ENCODE assay signal across 22 cellular contexts in genomic region chr6:32862725-32863124, GRCh38. TPM values are rescaled to one million over a fixed set of nuclear protein-coding genes. Genes with fewer than 3 reads are reported as not detected.
"Had no signal": no experiment of that assay in that cellular context is flagged by ENCODE, and none has a peak within 500 bp of the region (broad histone marks: within the 10 kb centered on the region; RNA-seq: fewer than 3 reads in every experiment).

No MANE protein-coding gene starts in this region.

- FAIRE-seq: astrocyte, keratinocyte had no signal

- H3K9me3 Mint-ChIP-seq: activated CD4-positive, alpha-beta T cell treated with anti-CD3 and anti-CD28 coated beads, Interleukin-2, amount 10 ng/mL, durations not matched to agents 7 days and 5 days; activated naive CD4-positive, alpha-beta T cell treated with anti-CD3 and anti-CD28 coated beads, Interleukin-2, amount 10 ng/mL, durations not matched to agents 7 days and 5 days; activated T-cell treated with anti-CD3 and anti-CD28 coated beads, Interleukin-2, amount 50 U/mL, for 4 hours; natural killer cell; stimulated activated naive CD8-positive, alpha-beta T cell treated with anti-CD3 and anti-CD28 coated beads, Interleukin-15, amount 100 ng/mL, for 72 hours had no signal

- H3K27me3 Mint-ChIP-seq: activated CD4-positive, alpha-beta T cell treated with anti-CD3 and anti-CD28 coated beads, Interleukin-2, amount 10 ng/mL, durations not matched to agents 7 days and 5 days; activated naive CD4-positive, alpha-beta T cell treated with anti-CD3 and anti-CD28 coated beads, Interleukin-2, amount 10 ng/mL, durations not matched to agents 7 days and 5 days; stimulated activated naive CD8-positive, alpha-beta T cell treated with anti-CD3 and anti-CD28 coated beads, Interleukin-15, amount 100 ng/mL, for 72 hours had no signal

- H3K27ac Mint-ChIP-seq: activated CD4-positive, alpha-beta T cell treated with anti-CD3 and anti-CD28 coated beads, Interleukin-2, amount 10 ng/mL, durations not matched to agents 7 days and 5 days; activated CD8-positive, alpha-beta T cell treated with anti-CD3 and anti-CD28 coated beads, Interleukin-2, amount 10 ng/mL, durations not matched to agents 7 days and 5 days; activated naive CD4-positive, alpha-beta T cell treated with anti-CD3 and anti-CD28 coated beads, Interleukin-2, amount 10 ng/mL, durations not matched to agents 7 days and 5 days; stimulated activated naive CD8-positive, alpha-beta T cell treated with anti-CD3 and anti-CD28 coated beads, Interleukin-15, amount 100 ng/mL, for 72 hours had no signal

- DNase-seq: activated CD4-positive, alpha-beta T cell treated with anti-CD3 and anti-CD28 coated beads, Interleukin-2, amount 10 ng/mL, durations not matched to agents 7 days and 5 days; activated CD8-positive, alpha-beta memory T cell treated with anti-CD3 and anti-CD28 coated beads, Interleukin-2, amount 50 U/mL, for 4 hours; activated naive CD4-positive, alpha-beta T cell treated with anti-CD3 and anti-CD28 coated beads, Interleukin-2, amount 10 ng/mL, durations not matched to agents 7 days and 5 days; activated T-cell treated with anti-CD3 and anti-CD28 coated beads, Interleukin-2, amount 50 U/mL, for 4 hours; adrenal gland; erythroblast; gastrocnemius medialis; head of caudate nucleus; lower lobe of right lung; natural killer cell; ovary; psoas muscle; right cardiac atrium; stimulated activated naive CD8-positive, alpha-beta T cell treated with anti-CD3 and anti-CD28 coated beads, Interleukin-15, amount 100 ng/mL, for 72 hours; T-helper 1 cell; T-helper 9 cell; transverse colon; uterus had no signal

- H3K4me3 Mint-ChIP-seq: activated CD4-positive, alpha-beta T cell treated with anti-CD3 and anti-CD28 coated beads, Interleukin-2, amount 10 ng/mL, durations not matched to agents 7 days and 5 days; activated CD8-positive, alpha-beta T cell treated with anti-CD3 and anti-CD28 coated beads, Interleukin-2, amount 10 ng/mL, durations not matched to agents 7 days and 5 days; activated naive CD4-positive, alpha-beta T cell treated with anti-CD3 and anti-CD28 coated beads, Interleukin-2, amount 10 ng/mL, durations not matched to agents 7 days and 5 days; activated T-cell treated with anti-CD3 and anti-CD28 coated beads, Interleukin-2, amount 50 U/mL, for 4 hours; natural killer cell; stimulated activated naive CD8-positive, alpha-beta T cell treated with anti-CD3 and anti-CD28 coated beads, Interleukin-15, amount 100 ng/mL, for 72 hours had no signal

RNA-seq across cellular contexts. Expression of gene HLA-DOB, which starts 45.9 kb away (rescaled TPM):
- total RNA-seq: mesenteric fat pad had no signal
